Comparison of ENCODE assay signal across 8 cellular contexts in genomic region chr3:108589081-108589997, GRCh38. TPM values are rescaled to one million over a fixed set of nuclear protein-coding genes. Genes with fewer than 3 reads are reported as not detected.
A peak's percentile ranks its signal among the peaks of the same experiment; 100 is the strongest.
DNase-seq lines count a peak whose midpoint lies in the region; ATAC-seq and TF ChIP-seq lines count a peak whose summit lies in the region.

TSS of gene CIP2A (minus strand) at chr3:108589438. CDS start at chr3:108589375, 63 bp downstream.
TSS of gene DZIP3 (plus strand) at chr3:108589722. CDS start at chr3:108605407, 15,685 bp downstream.

- H3K27me3 Mint-ChIP-seq in endothelial cell (ENCODE audit: unreplicated experiment) = peaks cover 2% of the 10 kb centered on the region

- H4K20me1 ChIP-seq in OCI-LY1 (ENCODE audit: insufficient read depth, low read length) = no peaks in the 10 kb centered on the region

- peak within 1 kb of the TSS; percentile 98 for H3K4me3 Mint-ChIP-seq in endothelial cell (ENCODE audit: unreplicated experiment)

- peaks cover 56% of the 10 kb centered on the region for H3K79me2 ChIP-seq in OCI-LY1 (ENCODE audit: insufficient read depth, low read length)

- no peaks in the 10 kb centered on the region for H3K9me3 Mint-ChIP-seq in endothelial cell (ENCODE audit: unreplicated experiment)

- peaks cover 23% of the 10 kb centered on the region for H3K4me1 Mint-ChIP-seq in endothelial cell (ENCODE audit: unreplicated experiment)

- H3K27me3 ChIP-seq in OCI-LY1 (ENCODE audit: insufficient read depth, low read length) = no peaks in the 10 kb centered on the region

- peak; percentile 93 for ATAC-seq in GM21526 (IDR thresholded peaks at IDR 0.05; ENCODE audit: low FRiP score, unreplicated experiment)

- H3K36me3 Mint-ChIP-seq in endothelial cell (ENCODE audit: low read depth, unreplicated experiment) = no peaks in the 10 kb centered on the region

- DNase-seq in DMS 273 (lab: John Stamatoyannopoulos, UW; ENCODE audit: unreplicated experiment) = peak; percentile 99
- peak; percentile 93 for DNase-seq in HuH-7 (ENCODE audit: low spot score)
- peak; percentile 92 for DNase-seq in activated CD8-positive, alpha-beta memory T cell treated with anti-CD3 and anti-CD28 coated beads, Interleukin-2, amount 50 U/mL, for 48 hours
- DNase-seq in endothelial cell (ENCODE audit: low spot score) = peak; percentile 92
- peak; percentile 59 for DNase-seq in stimulated activated CD8-positive, alpha-beta memory T cell treated with anti-CD3 and anti-CD28 coated beads, Interleukin-15, amount 100 ng/mL, for 24 hours (ENCODE audit: low read depth)

- H3K9ac ChIP-seq in OCI-LY1 (ENCODE audit: low read length) = peak within 1 kb of the TSS; percentile 85

- H3K4me3 ChIP-seq in OCI-LY1 (ENCODE audit: low read depth, low read length, poor library complexity, severe bottlenecking) (peak within 1 kb of the TSS; percentile 67), mesodermal cell (ENCODE audit: extremely low read depth, insufficient read depth, low read length, poor library complexity, severe bottlenecking) (peak within 1 kb of the TSS; percentile 79)

- no peak for TF ChIP-seq CTCF in OCI-LY1 (IDR thresholded peaks at IDR 0.05; ENCODE audit: low read length)
- TF ChIP-seq CTCF in endothelial cell (IDR thresholded peaks at IDR 0.05; ENCODE audit: unreplicated experiment) = no peak

- H3K27ac Mint-ChIP-seq in endothelial cell (ENCODE audit: unreplicated experiment) = peak within 1 kb of the TSS; percentile 99

- peaks cover 51% of the 10 kb centered on the region for H3K4me1 ChIP-seq in OCI-LY1 (ENCODE audit: insufficient read depth, low read length, severe bottlenecking)
- H3K4me1 ChIP-seq in mesodermal cell (ENCODE audit: control insufficient read depth, insufficient read depth, low read length, poor library complexity, severe bottlenecking) = peaks cover 14% of the 10 kb centered on the region

- H3K9me3 ChIP-seq in OCI-LY1 (ENCODE audit: low read length) (no peaks in the 10 kb centered on the region), mesodermal cell (ENCODE audit: control insufficient read depth, low read length) (no peaks in the 10 kb centered on the region)

- no peaks in the 10 kb centered on the region for H3K9me2 ChIP-seq in OCI-LY1 (ENCODE audit: low read depth, low read length)

- H3K27ac ChIP-seq in OCI-LY1 (ENCODE audit: low read depth, low read length, poor library complexity, severe bottlenecking) = peak within 1 kb of the TSS; percentile 89
- peak within 1 kb of the TSS; percentile 98 for H3K27ac ChIP-seq in mesodermal cell (ENCODE audit: low read depth, low read length, severe bottlenecking)

- H3K36me3 ChIP-seq in OCI-LY1 (ENCODE audit: insufficient read depth, low read length) = peaks cover 23% of the 10 kb centered on the region
- peaks cover 9% of the 10 kb centered on the region for H3K36me3 ChIP-seq in mesodermal cell (ENCODE audit: control insufficient read depth, insufficient read depth, low read length)

- peak within 1 kb of the TSS; percentile 18 for H2AFZ ChIP-seq in OCI-LY1 (ENCODE audit: low read length)

- 0% methylated on average over 36 to 48 of the region's 59 CpGs for WGBS in mesodermal cell (ENCODE audit: insufficient coverage in 2 of 2), 2 experiments

- H3F3A ChIP-seq in OCI-LY1 (ENCODE audit: insufficient read depth, low read length) = no peaks in the 10 kb centered on the region

- peak within 1 kb of the TSS; percentile 84 for H3K4me2 ChIP-seq in OCI-LY1 (ENCODE audit: low read length)

RNA-seq across cellular contexts. Expression of gene CIP2A, which starts in this region (rescaled TPM):
- 13.3 TPM for total RNA-seq in endothelial cell (ENCODE audit: unreplicated experiment)
- polyA plus RNA-seq in mesodermal cell (2013, experiment 1 of 2) = 25.8 TPM
- 23.6 TPM for polyA plus RNA-seq in mesodermal cell (2013, experiment 2 of 2)

RNA-seq across cellular contexts. Expression of gene DZIP3, which starts in this region (rescaled TPM):
- total RNA-seq in endothelial cell (ENCODE audit: unreplicated experiment) = 16.0 TPM
- polyA plus RNA-seq in mesodermal cell (2013, experiment 1 of 2) = 23.1 TPM
- polyA plus RNA-seq in mesodermal cell (2013, experiment 2 of 2) = 26.5 TPM

Comparison
In these comparisons a context has a peak if more than half of its experiments do, and no peak if none do; other contexts are left out.
1. Peak in every context shown above with its lines: DNase-seq, ATAC-seq, H3K4me3 ChIP-seq and H3K27ac ChIP-seq.